In genomic region chr17:61583242-61583641, GRCh38 we compare ENCODE assay signal across 8 cellular contexts. TPM values are rescaled to one million over a fixed set of nuclear protein-coding genes. Genes with fewer than 3 reads are reported as not detected.
DNase-seq lines count a peak whose midpoint lies in the region; ATAC-seq and TF ChIP-seq lines count a peak whose summit lies in the region.

No MANE protein-coding gene starts in this region.

- H3K9me3 ChIP-seq in uterus, result no peaks in the 10 kb centered on the region

- no peak overlapping the region for H3K27ac ChIP-seq in uterus

- TF ChIP-seq CTCF in choroid plexus epithelial cell (conservative IDR thresholded peaks at IDR 0.05; ENCODE audit: low read depth, low read length) (peak; percentile 49), uterus (IDR thresholded peaks at IDR 0.05) (no peak)

- ATAC-seq in GM19023 (IDR thresholded peaks at IDR 0.05; ENCODE audit: unreplicated experiment) (no peak), HG03469 (IDR thresholded peaks at IDR 0.05; ENCODE audit: unreplicated experiment) (no peak)

- H3K27me3 ChIP-seq in uterus, result peaks cover 0 to 6% of the 10 kb centered on the region in 2 donors

- no peaks in the 10 kb centered on the region for H3K4me1 ChIP-seq in uterus

- no peak for TF ChIP-seq POLR2A in uterus (IDR thresholded peaks at IDR 0.05)

- H3K36me3 ChIP-seq in uterus, result no peaks in the 10 kb centered on the region

- peak; percentile 53 for DNase-seq in NOMO-1 treated with DMSO at 0.1 percent for 48 hours (lab: John Stamatoyannopoulos, UW; ENCODE audit: unreplicated experiment)
- no peak for DNase-seq in NOMO-1 treated with dmso at 0.1 percent for 144 hours (lab: John Stamatoyannopoulos, UW; ENCODE audit: unreplicated experiment)
- peak; percentile 34 for DNase-seq in NCI-H2171 (lab: John Stamatoyannopoulos, UW)
- DNase-seq in choroid plexus epithelial cell (ENCODE audit: low read depth), result peak; percentile 82
- DNase-seq in smooth muscle cell of the brain vasculature (ENCODE audit: low read depth, low spot score), result peak; percentile 26
- no peak for DNase-seq in uterus

- H3K4me3 ChIP-seq in choroid plexus epithelial cell (ENCODE audit: low read depth, low read length) (no peak overlapping the region), uterus (no peak overlapping the region)

- intact Hi-C loops in uterus (cut with DNase I; ENCODE audit: low total_unique reads), result no loop called here

RNA-seq across cellular contexts. Expression of gene NACA2, which starts 7.8 kb away (rescaled TPM):
- not detected for total RNA-seq in uterus

Comparison
In these comparisons a context has a peak if more than half of its experiments do, and no peak if none do; other contexts are left out.
1. DNase-seq: peak in NOMO-1 treated with DMSO at 0.1 percent for 48 hours (single experiment), NCI-H2171 (single experiment), choroid plexus epithelial cell (single experiment) and smooth muscle cell of the brain vasculature (single experiment); none in NOMO-1 treated with dmso at 0.1 percent for 144 hours (single experiment) and uterus (0 of 2).